In genomic region chr14:104519721-104520120, GRCh38 we compare ENCODE assay signal across 17 cellular contexts. TPM values are rescaled to one million over a fixed set of nuclear protein-coding genes. Genes with fewer than 3 reads are reported as not detected.
DNase-seq lines count a peak whose midpoint lies in the region; ATAC-seq and TF ChIP-seq lines count a peak whose summit lies in the region.
"Had no signal": no experiment of that assay in that cellular context is flagged by ENCODE, and none has a peak within 500 bp of the region (broad histone marks: within the 10 kb centered on the region; RNA-seq: fewer than 3 reads in every experiment).

No MANE protein-coding gene starts in this region.

- DNase-seq in activated CD8-positive, alpha-beta memory T cell treated with anti-CD3 and anti-CD28 coated beads for 24 hours, result peak; percentile 19
- DNase-seq in activated CD8-positive, alpha-beta memory T cell treated with anti-CD3 and anti-CD28 coated beads, Interleukin-2, amount 10 ng/mL, durations not matched to agents 7 days and 5 days, result no peak
- DNase-seq in left lobe of liver (ENCODE audit: low spot score), result peak; percentile 29
- DNase-seq in ureter (ENCODE audit: low spot score), result peak; percentile 29
- no peak for DNase-seq in KG1 (lab: John Stamatoyannopoulos, UW)
- DNase-seq in prostate gland (ENCODE audit: low spot score), result no peak
- DNase-seq: 8988T; AML-193; Caco-2; CD8-positive, alpha-beta memory T cell; DND-41; GDM1; H9 had no signal

- H3K27me3 ChIP-seq in prostate gland (replicated peaks; ENCODE audit: insufficient read depth), result no peaks in the 10 kb centered on the region
- H3K27me3 ChIP-seq: BLaER1 had no signal

- H3K36me3 Mint-ChIP-seq in activated CD8-positive, alpha-beta memory T cell treated with anti-CD3 and anti-CD28 coated beads, Interleukin-2, amount 10 ng/mL, durations not matched to agents 7 days and 5 days, result no peaks in the 10 kb centered on the region
- H3K36me3 Mint-ChIP-seq: CD8-positive, alpha-beta memory T cell had no signal

- 73% methylated on average over 8 of the region's 8 CpGs for WGBS in prostate gland

- H3K4me1 Mint-ChIP-seq in activated CD8-positive, alpha-beta memory T cell treated with anti-CD3 and anti-CD28 coated beads, Interleukin-2, amount 10 ng/mL, durations not matched to agents 7 days and 5 days, result no peaks in the 10 kb centered on the region
- H3K4me1 Mint-ChIP-seq: CD8-positive, alpha-beta memory T cell; GM23338; H9 had no signal

- intact Hi-C loops in prostate gland (cut with DNase I), result no loop called here

- no peak overlapping the region for H3K4me3 ChIP-seq in HEK293 (ENCODE audit: low read depth, low read length)
- no peak overlapping the region for H3K4me3 ChIP-seq in prostate gland
- H3K4me3 ChIP-seq: BLaER1, GM23338 had no signal

- POLR2A ChIA-PET in HEK293 (lab: Yijun Ruan, JAX), result no interaction called here

- H3K27ac ChIP-seq in HEK293 (ENCODE audit: extremely low read depth, low read depth, low read length), result no peak overlapping the region
- no peak overlapping the region for H3K27ac ChIP-seq in prostate gland
- H3K27ac ChIP-seq: BLaER1 had no signal

- CTCF ChIA-PET in activated CD8-positive, alpha-beta memory T cell treated with anti-CD3 and anti-CD28 coated beads, Interleukin-2, amount 10 ng/mL, durations not matched to agents 7 days and 5 days (lab: Charles Lee), result no interaction called here
- CTCF ChIA-PET in HEK293 (lab: Yijun Ruan, JAX), result no interaction called here

- no peak overlapping the region for H3K27ac Mint-ChIP-seq in activated CD8-positive, alpha-beta memory T cell treated with anti-CD3 and anti-CD28 coated beads, Interleukin-2, amount 10 ng/mL, durations not matched to agents 7 days and 5 days
- H3K27ac Mint-ChIP-seq: CD8-positive, alpha-beta memory T cell; GM23338; H9 had no signal

- no peak overlapping the region for H3K4me3 Mint-ChIP-seq in activated CD8-positive, alpha-beta memory T cell treated with anti-CD3 and anti-CD28 coated beads, Interleukin-2, amount 10 ng/mL, durations not matched to agents 7 days and 5 days
- H3K4me3 Mint-ChIP-seq: CD8-positive, alpha-beta memory T cell; GM23338; H9 had no signal

- H3K4me1 ChIP-seq in HEK293 (ENCODE audit: control insufficient read depth, insufficient read depth, low read length), result no peaks in the 10 kb centered on the region
- H3K4me1 ChIP-seq in prostate gland (replicated peaks), result no peaks in the 10 kb centered on the region
- H3K4me1 ChIP-seq: Caco-2 had no signal

- H3K27me3 Mint-ChIP-seq in activated CD8-positive, alpha-beta memory T cell treated with anti-CD3 and anti-CD28 coated beads, Interleukin-2, amount 10 ng/mL, durations not matched to agents 7 days and 5 days, result no peaks in the 10 kb centered on the region
- H3K27me3 Mint-ChIP-seq: CD8-positive, alpha-beta memory T cell had no signal

- peaks cover 2% of the 10 kb centered on the region for H3K9me3 Mint-ChIP-seq in activated CD8-positive, alpha-beta memory T cell treated with anti-CD3 and anti-CD28 coated beads, Interleukin-2, amount 10 ng/mL, durations not matched to agents 7 days and 5 days (ENCODE audit: low read depth)

- no peak for ATAC-seq in activated CD8-positive, alpha-beta memory T cell treated with anti-CD3 and anti-CD28 coated beads, Interleukin-2, amount 10 ng/mL, durations not matched to agents 7 days and 5 days
- no peak for ATAC-seq in left lobe of liver
- ATAC-seq: GM23338 had no signal

- no peak for TF ChIP-seq POLR2A in prostate gland (IDR thresholded peaks at IDR 0.05)

- H3K36me3 ChIP-seq in HEK293 (ENCODE audit: control insufficient read depth in 2 of 2, insufficient read depth in 1 of 2, low read length in 2 of 2), result no peaks in the 10 kb centered on the region
- H3K36me3 ChIP-seq in prostate gland, result no peaks in the 10 kb centered on the region
- H3K36me3 ChIP-seq: BLaER1 had no signal

- H3K9me3 ChIP-seq in HEK293 (ENCODE audit: control insufficient read depth, insufficient read depth, low read depth, low read length) (no peaks in the 10 kb centered on the region), prostate gland (no peaks in the 10 kb centered on the region)
- H3K9me3 ChIP-seq: Caco-2 had no signal

- TF ChIP-seq CTCF in HEK293 (tag by site-specific recombination; IDR thresholded peaks at IDR 0.05) (no peak), prostate gland (IDR thresholded peaks at IDR 0.05) (no peak)

TF ChIP-seq in HEK293, 187 proteins besides CTCF, POLR2A, EP300 and RAD21:
- TF ChIP-seq SCRT2 (tag by site-specific recombination; IDR thresholded peaks at IDR 0.05) (0 out of 2 replicates have a peak, but pooled peaks have one; percentile 16), ZNF37A (tag by site-specific recombination; IDR thresholded peaks at IDR 0.05) (no peak)

RNA-seq across cellular contexts. Expression of gene C14orf180, which starts 59.8 kb away (rescaled TPM):
- total RNA-seq in activated CD8-positive, alpha-beta memory T cell treated with anti-CD3 and anti-CD28 coated beads, Interleukin-2, amount 10 ng/mL, durations not matched to agents 7 days and 5 days, result not detected
- 2.4 TPM for total RNA-seq in left lobe of liver
- total RNA-seq in ureter, result 1.7 TPM
- under 1 TPM in 1 of 2 donors, not detected in 1; 0.32 TPM for total RNA-seq in prostate gland
- total RNA-seq: Caco-2; CD8-positive, alpha-beta memory T cell; GM23338; H9; HT1080 had no signal

Comparison
In these comparisons a context has a peak if more than half of its experiments do, and no peak if none do; other contexts are left out.
1. DNase-seq: peak in activated CD8-positive, alpha-beta memory T cell treated with anti-CD3 and anti-CD28 coated beads for 24 hours (single experiment), left lobe of liver (single experiment) and ureter (single experiment); none in activated CD8-positive, alpha-beta memory T cell treated with anti-CD3 and anti-CD28 coated beads, Interleukin-2, amount 10 ng/mL, durations not matched to agents 7 days and 5 days (single experiment), KG1 (single experiment) and prostate gland (single experiment).